In genomic region chr22:30557243-30557642, GRCh38 we compare ENCODE assay signal across 17 cellular contexts. TPM values are rescaled to one million over a fixed set of nuclear protein-coding genes. Genes with fewer than 3 reads are reported as not detected.
DNase-seq lines count a peak whose midpoint lies in the region; TF ChIP-seq lines count a peak whose summit lies in the region.
"Had no signal": no experiment of that assay in that cellular context is flagged by ENCODE, and none has a peak within 500 bp of the region (broad histone marks: within the 10 kb centered on the region; RNA-seq: fewer than 3 reads in every experiment).

No MANE protein-coding gene starts in this region.

- H3K27me3 ChIP-seq in H7 (ENCODE audit: control insufficient read depth, insufficient read depth, low read length) (no peaks in the 10 kb centered on the region), brain microvascular endothelial cell (replicated peaks) (no peaks in the 10 kb centered on the region), neuronal stem cell (ENCODE audit: control insufficient read depth in 3 of 3, insufficient read depth in 3 of 3, low read depth in 1 of 3, low read length in 3 of 3) (no peaks in the 10 kb centered on the region)

- no peak overlapping the region for H2BK5ac ChIP-seq in neuronal stem cell (ENCODE audit: low read length)

- H3K27ac ChIP-seq in brain microvascular endothelial cell (no peak overlapping the region), neuronal stem cell (replicated peaks; ENCODE audit: low read length) (no peak overlapping the region)
- H3K27ac ChIP-seq: KMS-11 had no signal

- H3K18ac ChIP-seq in neuronal stem cell (ENCODE audit: low read length): peak overlapping the region; percentile 46

- H4K91ac ChIP-seq in neuronal stem cell (ENCODE audit: low read depth, low read length, poor library complexity): no peak overlapping the region

- no peaks in the 10 kb centered on the region for H3K79me1 ChIP-seq in neuronal stem cell (ENCODE audit: low read depth, low read length)

- no peak overlapping the region for H3K9ac ChIP-seq in neuronal stem cell (ENCODE audit: low read depth, low read length, poor library complexity)
- H3K9ac ChIP-seq: KMS-11 had no signal

- H3K14ac ChIP-seq in neuronal stem cell (ENCODE audit: low read length): no peak overlapping the region

- peak; percentile 14 for TF ChIP-seq CTCF in brain microvascular endothelial cell (IDR thresholded peaks at IDR 0.05; ENCODE audit: low read depth, low read length, missing control alignments)

- peak overlapping the region; percentile 32 for H2AK5ac ChIP-seq in neuronal stem cell (ENCODE audit: low read depth, low read length)

- H3K4me1 ChIP-seq in neuronal stem cell (ENCODE audit: control insufficient read depth in 2 of 2, insufficient read depth in 1 of 2, low read depth in 1 of 2, low read length in 2 of 2): peaks cover 2 to 9% of the 10 kb centered on the region in 2 donors

- H3K9me3 ChIP-seq in neuronal stem cell (replicated peaks in 1 of 2; ENCODE audit: control insufficient read depth in 2 of 2, insufficient read depth in 1 of 2, low read depth in 1 of 2, low read length in 2 of 2): no peaks in the 10 kb centered on the region

- no CpG with 5 or more reads among the region's 8 CpGs for WGBS in neuronal stem cell (ENCODE audit: extremely low coverage in 2 of 2, insufficient read length in 2 of 2, insufficient replicate concordance in 1 of 2), 2 donors

- H3K36me3 ChIP-seq in H7 (replicated peaks; ENCODE audit: control insufficient read depth, insufficient read depth, low read length) (no peaks in the 10 kb centered on the region), brain microvascular endothelial cell (replicated peaks) (no peaks in the 10 kb centered on the region), neuronal stem cell (replicated peaks in 1 of 2; ENCODE audit: control insufficient read depth in 2 of 2, insufficient read depth in 2 of 2, low read length in 2 of 2) (no peaks in the 10 kb centered on the region)

- in situ Hi-C loops in brain microvascular endothelial cell (cut with HindIII; ENCODE audit: low pct_ligation_motif_present, low sequenced_read_pairs): no loop called here

- no peak overlapping the region for H2AFZ ChIP-seq in neuronal stem cell (ENCODE audit: low read length)

- H2BK120ac ChIP-seq in neuronal stem cell (ENCODE audit: low read depth, low read length): no peak overlapping the region

- H2BK12ac ChIP-seq in neuronal stem cell (ENCODE audit: low read length): no peak overlapping the region

- no peak overlapping the region for H2BK15ac ChIP-seq in neuronal stem cell (ENCODE audit: low read length)

- no peak overlapping the region for H3K4me2 ChIP-seq in neuronal stem cell (ENCODE audit: insufficient read depth, low read length, poor library complexity, severe bottlenecking)
- H3K4me2 ChIP-seq: KMS-11 had no signal

- no peak overlapping the region for H3K4ac ChIP-seq in neuronal stem cell (ENCODE audit: low read length)

- DNase-seq in H7 (peak; percentile 84), brain microvascular endothelial cell (no peak), neuronal stem cell (ENCODE audit: low spot score) (no peak), activated gamma-delta T cell treated with Interleukin-2 at 50 U/mL for 16 hours (no peak), GDM1 (lab: John Stamatoyannopoulos, UW) (no peak)
- DNase-seq: CD4-positive, CD25-positive, alpha-beta regulatory T cell; NCI-H1048; NCI-H1436 treated with DMSO at 0.1 percent for 48 hours; NCI-H2029 treated with DMSO at 0.1 percent for 48 hours; NCI-H2171 treated with DMSO at 0.1 percent for 48 hours; NCI-H446 treated with DMSO at 0.1 percent for 48 hours; NK-92 treated with Interleukin-12 subunit alpha and Interleukin-12 subunit beta, amount 100 ng/mL, for 24 hours; OCI-M1; SHP77 treated with DMSO at 0.1 percent for 48 hours had no signal

- H3K23ac ChIP-seq in neuronal stem cell (ENCODE audit: low read depth, low read length, poor library complexity): peak overlapping the region; percentile 28

- no peak overlapping the region for H3K4me3 ChIP-seq in H7 (ENCODE audit: insufficient read depth, low read depth, low read length)
- H3K4me3 ChIP-seq in brain microvascular endothelial cell (ENCODE audit: low read depth, low read length): no peak overlapping the region
- H3K4me3 ChIP-seq in neuronal stem cell (ENCODE audit: low read length in 2 of 2): no peak overlapping the region

- no peak overlapping the region for H4K8ac ChIP-seq in neuronal stem cell (ENCODE audit: low read depth, low read length)

RNA-seq across cellular contexts. Expression of gene SEC14L6, which starts 10.7 kb away (rescaled TPM):
- 0.17 and 0.55 TPM in 2 replicates for total RNA-seq in H7 (2014; rRNA removed; shearing (Covaris generic))
- 1.6 TPM for polyA plus RNA-seq in neuronal stem cell (2013, experiment 1 of 2)
- 1.8 TPM for polyA plus RNA-seq in neuronal stem cell (2013, experiment 2 of 2)
- total RNA-seq: CD4-positive, CD25-positive, alpha-beta regulatory T cell; M059J; RPMI7951 had no signal

RNA-seq across cellular contexts. Expression of gene GAL3ST1, which starts 17.2 kb away (rescaled TPM):
- 8.4 and 11.9 TPM in 2 replicates for total RNA-seq in H7 (2014; rRNA removed; shearing (Covaris generic))
- 13.1 TPM for polyA plus RNA-seq in neuronal stem cell (2013, experiment 1 of 2)
- 11.8 TPM for polyA plus RNA-seq in neuronal stem cell (2013, experiment 2 of 2)
- total RNA-seq: M059J, RPMI7951 had no signal

RNA-seq across cellular contexts. Expression of gene PES1, which starts 34.5 kb away (rescaled TPM):
- total RNA-seq in H7 (2014; rRNA removed; shearing (Covaris generic)): 86.2 and 111 TPM in 2 replicates
- 42.0 TPM for polyA plus RNA-seq in neuronal stem cell (2013, experiment 1 of 2)
- polyA plus RNA-seq in neuronal stem cell (2013, experiment 2 of 2): 42.4 TPM

RNA-seq across cellular contexts. Expression of gene TCN2, which starts 49.7 kb away (rescaled TPM):
- total RNA-seq in H7 (2014; rRNA removed; shearing (Covaris generic)): 35.6 and 40.3 TPM in 2 replicates
- polyA plus RNA-seq in neuronal stem cell (2013, experiment 1 of 2): 22.2 TPM
- polyA plus RNA-seq in neuronal stem cell (2013, experiment 2 of 2): 21.8 TPM

RNA-seq across cellular contexts. Expression of gene SEC14L4, which starts 51.7 kb away (rescaled TPM):
- not detected in 2 replicates for total RNA-seq in H7 (2014; rRNA removed; shearing (Covaris generic))
- polyA plus RNA-seq in neuronal stem cell (2013, experiment 1 of 2): 0.46 TPM
- 0.25 TPM for polyA plus RNA-seq in neuronal stem cell (2013, experiment 2 of 2)
- total RNA-seq: CD4-positive, CD25-positive, alpha-beta regulatory T cell; M059J had no signal
- polyA plus RNA-seq: CD4-positive, CD25-positive, alpha-beta regulatory T cell had no signal
